ENCODE assay signal across 11 cellular contexts in genomic region chr11:104858882-104859735, GRCh38. TPM values are rescaled to one million over a fixed set of nuclear protein-coding genes. Genes with fewer than 3 reads are reported as not detected.
DNase-seq lines count a peak whose midpoint lies in the region; ATAC-seq and TF ChIP-seq lines count a peak whose summit lies in the region.
"Had no signal": no experiment of that assay in that cellular context is flagged by ENCODE, and none has a peak within 500 bp of the region (broad histone marks: within the 10 kb centered on the region; RNA-seq: fewer than 3 reads in every experiment).

No MANE protein-coding gene starts in this region.

- peaks cover 16% of the 10 kb centered on the region for H3K4me1 Mint-ChIP-seq in glutamatergic neuron (ENCODE audit: low read depth, unreplicated experiment)

- ATAC-seq in GM21619 (IDR thresholded peaks at IDR 0.05; ENCODE audit: unreplicated experiment) = peak; percentile 73

- DNase-seq in GM10266 (ENCODE audit: extremely low spot score) (peak; percentile 8), NCI-H1694 treated with DMSO at 0.1 percent for 48 hours (lab: John Stamatoyannopoulos, UW) (peak; percentile 6), glutamatergic neuron (no peak), midbrain (lab: John Stamatoyannopoulos, UW) (no peak), epidermal melanocyte (ENCODE audit: insufficient read length, low spot score) (no peak), DMS53 treated with DMSO at 0.1 percent for 48 hours (lab: John Stamatoyannopoulos, UW; ENCODE audit: unreplicated experiment) (no peak)
- no peak for DNase-seq in effector CD8-positive, alpha-beta T cell (lab: John Stamatoyannopoulos, UW)
- DNase-seq: H7, SK-N-SH had no signal

- H3K27ac Mint-ChIP-seq in glutamatergic neuron (ENCODE audit: unreplicated experiment) = peak overlapping the region; percentile 67

- TF ChIP-seq CTCF in GM10266 (IDR thresholded peaks at IDR 0.05; ENCODE audit: control insufficient read depth, insufficient read depth, low read depth, missing control alignments) (no peak), glutamatergic neuron (IDR thresholded peaks at IDR 0.05; ENCODE audit: partially characterized antibody, unreplicated experiment) (no peak)

- no peaks in the 10 kb centered on the region for H3K9me3 Mint-ChIP-seq in glutamatergic neuron (ENCODE audit: unreplicated experiment)

- no peaks in the 10 kb centered on the region for H3K36me3 Mint-ChIP-seq in glutamatergic neuron (ENCODE audit: unreplicated experiment)

- H3K4me3 Mint-ChIP-seq in glutamatergic neuron (ENCODE audit: unreplicated experiment) = no peak overlapping the region

- no peaks in the 10 kb centered on the region for H3K27me3 Mint-ChIP-seq in glutamatergic neuron (ENCODE audit: unreplicated experiment)

RNA-seq across cellular contexts. Expression of gene CASP12, which starts 39.2 kb away (rescaled TPM):
- not detected for total RNA-seq in glutamatergic neuron (ENCODE audit: unreplicated experiment)
- total RNA-seq: H7, MCF 10A had no signal

Comparison
In these comparisons a context has a peak if more than half of its experiments do, and no peak if none do; other contexts are left out.
1. DNase-seq: peak in GM10266 (single experiment) and NCI-H1694 treated with DMSO at 0.1 percent for 48 hours (single experiment); none in glutamatergic neuron (single experiment), effector CD8-positive, alpha-beta T cell (single experiment), midbrain (single experiment), epidermal melanocyte (single experiment) and DMS53 treated with DMSO at 0.1 percent for 48 hours (single experiment).